ENCODE assay signal across 11 cellular contexts in genomic region chr16:50879873-50880695, GRCh38.
DNase-seq lines count a peak whose midpoint lies in the region; ATAC-seq and TF ChIP-seq lines count a peak whose summit lies in the region.
"Had no signal": no experiment of that assay in that cellular context is flagged by ENCODE, and none has a peak within 500 bp of the region (broad histone marks: within the 10 kb centered on the region; RNA-seq: fewer than 3 reads in every experiment).

No MANE protein-coding gene starts in this region.

- intact Hi-C loops in left colon (cut with DNase I, micrococcal nuclease) = no loop called here

- H3F3A ChIP-seq in neural progenitor cell (ENCODE audit: low read depth) = peaks cover 31% of the 10 kb centered on the region

- no peaks in the 10 kb centered on the region for H3K79me2 ChIP-seq in neural progenitor cell (ENCODE audit: low read depth)

- H3K36me3 ChIP-seq in H7 (replicated peaks; ENCODE audit: control insufficient read depth, insufficient read depth, low read length) = no peaks in the 10 kb centered on the region
- no peaks in the 10 kb centered on the region for H3K36me3 ChIP-seq in neural progenitor cell
- H3K36me3 ChIP-seq in SJCRH30 = no peaks in the 10 kb centered on the region

- H3K4me3 ChIP-seq in H7 (ENCODE audit: insufficient read depth, low read depth, low read length) = peak overlapping the region; percentile 22; the same call in 1 of the 2 replicates
- H3K4me3 ChIP-seq in neural progenitor cell = no peak overlapping the region
- H3K4me3 ChIP-seq in SJCRH30 = no peak overlapping the region

- H3K4me1 ChIP-seq in neural progenitor cell (peaks cover 45% of the 10 kb centered on the region), SJCRH30 (no peaks in the 10 kb centered on the region)

- H3K4me3 Mint-ChIP-seq in endothelial cell (ENCODE audit: unreplicated experiment) (no peak overlapping the region), neural progenitor cell (peak overlapping the region; percentile 62)
- H3K4me3 Mint-ChIP-seq: T-helper 1 cell treated with Interleukin-12 subunit alpha and Interleukin-12 subunit beta and Interleukin-4 antibody, amounts not matched to agents 30 μg/mL and 1 μg/mL, for 36 hours had no signal

- H3K27ac Mint-ChIP-seq in endothelial cell (ENCODE audit: unreplicated experiment) (no peak overlapping the region), neural progenitor cell (no peak overlapping the region)
- H3K27ac Mint-ChIP-seq: T-helper 1 cell treated with Interleukin-12 subunit alpha and Interleukin-12 subunit beta and Interleukin-4 antibody, amounts not matched to agents 30 μg/mL and 1 μg/mL, for 36 hours had no signal

- H3K9me3 ChIP-seq in neural progenitor cell (ENCODE audit: low read depth) (no peaks in the 10 kb centered on the region), SJCRH30 (replicated peaks) (no peaks in the 10 kb centered on the region)

- no peak overlapping the region for H3K9ac ChIP-seq in neural progenitor cell

- H3K9me3 Mint-ChIP-seq in endothelial cell (ENCODE audit: unreplicated experiment) = no peaks in the 10 kb centered on the region
- peaks cover 2% of the 10 kb centered on the region for H3K9me3 Mint-ChIP-seq in neural progenitor cell
- H3K9me3 Mint-ChIP-seq: T-helper 1 cell treated with Interleukin-12 subunit alpha and Interleukin-12 subunit beta and Interleukin-4 antibody, amounts not matched to agents 30 μg/mL and 1 μg/mL, for 36 hours had no signal

- peak overlapping the region; percentile 61 for H3K4me2 ChIP-seq in neural progenitor cell

- TF ChIP-seq CTCF in endothelial cell (IDR thresholded peaks at IDR 0.05; ENCODE audit: unreplicated experiment) = no peak
- TF ChIP-seq CTCF in neural progenitor cell (IDR thresholded peaks at IDR 0.05) = no peak

- H4K20me1 ChIP-seq in neural progenitor cell (ENCODE audit: low read depth) = no peaks in the 10 kb centered on the region

- H3K4me1 Mint-ChIP-seq in endothelial cell (ENCODE audit: unreplicated experiment) (no peaks in the 10 kb centered on the region), neural progenitor cell (peaks cover 51% of the 10 kb centered on the region)

- DNase-seq in H7 (peak; percentile 80), NCI-H2227 (lab: John Stamatoyannopoulos, UW; ENCODE audit: unreplicated experiment) (peak; percentile 77), endothelial cell (ENCODE audit: low spot score) (peak; percentile 18), neural progenitor cell (ENCODE audit: low spot score) (peak; percentile 95), NCI-H128 (lab: John Stamatoyannopoulos, UW; ENCODE audit: unreplicated experiment) (no peak), SJCRH30 (no peak), activated gamma-delta T cell treated with Interleukin-2 at 50 U/mL for 16 hours (no peak), left colon (no peak)
- DNase-seq: NCI-H187; stimulated activated CD4-positive, alpha-beta T cell treated with anti-CD3 and anti-CD28 coated beads, Interleukin-12 subunit alpha, Interleukin-12 subunit beta, amount 100 ng/mL, for 4 hours had no signal

- no peaks in the 10 kb centered on the region for H3K36me3 Mint-ChIP-seq in endothelial cell (ENCODE audit: low read depth, unreplicated experiment)
- H3K36me3 Mint-ChIP-seq in neural progenitor cell = no peaks in the 10 kb centered on the region

- H2AFZ ChIP-seq in neural progenitor cell (replicated peaks) = no peak overlapping the region

- H3K27me3 ChIP-seq in H7 (ENCODE audit: control insufficient read depth, insufficient read depth, low read length) = no peaks in the 10 kb centered on the region
- no peaks in the 10 kb centered on the region for H3K27me3 ChIP-seq in neural progenitor cell
- no peaks in the 10 kb centered on the region for H3K27me3 ChIP-seq in SJCRH30

- H3K27me3 Mint-ChIP-seq in endothelial cell (ENCODE audit: unreplicated experiment) = peaks cover 5% of the 10 kb centered on the region
- peaks cover 49% of the 10 kb centered on the region for H3K27me3 Mint-ChIP-seq in neural progenitor cell (ENCODE audit: insufficient read depth, low read depth)

- no peak for ATAC-seq in left colon

- H3K27ac ChIP-seq in neural progenitor cell (no peak overlapping the region), SJCRH30 (no peak overlapping the region)

Comparison
In these comparisons a context has a peak if more than half of its experiments do, and no peak if none do; other contexts are left out.
1. DNase-seq: peak in H7 (single experiment), NCI-H2227 (single experiment), endothelial cell (single experiment) and neural progenitor cell (single experiment); none in NCI-H128 (single experiment), SJCRH30 (0 of 2), activated gamma-delta T cell treated with Interleukin-2 at 50 U/mL for 16 hours (single experiment) and left colon (0 of 2).